35 cellular contexts compared by ENCODE assay signal in genomic region chr2:9342659-9343058, GRCh38.
"Had no signal": no experiment of that assay in that cellular context is flagged by ENCODE, and none has a peak within 500 bp of the region (broad histone marks: within the 10 kb centered on the region; RNA-seq: fewer than 3 reads in every experiment).

No MANE protein-coding gene starts in this region.

- H3K9me3 ChIP-seq: body of pancreas, breast epithelium had no signal

- H3K27ac ChIP-seq: brain microvascular endothelial cell, breast epithelium, WERI-Rb-1 had no signal

- H3K27me3 ChIP-seq: body of pancreas, brain microvascular endothelial cell, breast epithelium had no signal

- H3K4me1 ChIP-seq: breast epithelium had no signal

- H3K9me3 Mint-ChIP-seq: activated CD4-positive, alpha-beta memory T cell treated with anti-CD3 and anti-CD28 coated beads, Interleukin-2, amount 10 ng/mL, durations not matched to agents 7 days and 5 days; activated CD4-positive, alpha-beta T cell treated with anti-CD3 and anti-CD28 coated beads, Interleukin-2, amount 10 ng/mL, durations not matched to agents 7 days and 5 days; activated naive CD4-positive, alpha-beta T cell treated with anti-CD3 and anti-CD28 coated beads, Interleukin-2, amount 10 ng/mL, durations not matched to agents 7 days and 5 days; activated naive CD4-positive, alpha-beta T cell treated with anti-CD3 and anti-CD28 coated beads, Interleukin-2, amount 50 U/mL, for 24 hours; activated naive CD8-positive, alpha-beta T cell treated with anti-CD3 and anti-CD28 coated beads, Interleukin-2, amount 10 ng/mL, durations not matched to agents 7 days and 5 days; activated naive CD8-positive, alpha-beta T cell treated with anti-CD3 and anti-CD28 coated beads, Interleukin-2, amount 50 U/mL, for 24 hours; activated T-cell treated with anti-CD3 and anti-CD28 coated beads, Interleukin-2, amount 50 U/mL, for 24 hours; activated T-helper 2 cell treated with anti-CD3 and anti-CD28 coated beads, Interferon-gamma antibody, Interleukin-2, Interleukin-4, amounts not matched to agents 10 μg/mL and 5 μg/mL and 100 μg/mL, durations not matched to agents 14 hours and 24 hours and 36 hours; T-helper 1 cell treated with Interleukin-12 subunit alpha and Interleukin-12 subunit beta and Interleukin-4 antibody, amounts not matched to agents 30 μg/mL and 1 μg/mL, for 36 hours; T-helper 2 cell treated with Interferon-gamma antibody and Interleukin-4, amounts not matched to agents 5 μg/mL and 100 μg/mL, for 36 hours; WTC11 had no signal

- H3K4me3 ChIP-seq: body of pancreas, breast epithelium had no signal

- H3K27me3 Mint-ChIP-seq: activated CD4-positive, alpha-beta T cell treated with anti-CD3 and anti-CD28 coated beads for 36 hours; activated naive CD4-positive, alpha-beta T cell treated with anti-CD3 and anti-CD28 coated beads, Interleukin-2, amount 50 U/mL, for 24 hours; activated naive CD8-positive, alpha-beta T cell treated with anti-CD3 and anti-CD28 coated beads, Interleukin-2, amount 50 U/mL, for 24 hours had no signal

- DNase-seq: activated CD4-positive, alpha-beta memory T cell treated with anti-CD3 and anti-CD28 coated beads, Interleukin-2, amount 10 ng/mL, durations not matched to agents 7 days and 5 days; activated CD4-positive, alpha-beta T cell treated with anti-CD3 and anti-CD28 coated beads for 1 hour; activated CD4-positive, alpha-beta T cell treated with anti-CD3 and anti-CD28 coated beads for 36 hours; activated CD4-positive, alpha-beta T cell treated with anti-CD3 and anti-CD28 coated beads for 48 hours; activated CD4-positive, alpha-beta T cell treated with anti-CD3 and anti-CD28 coated beads, Interleukin-2, amount 10 ng/mL, durations not matched to agents 7 days and 5 days; activated CD4-positive, alpha-beta T cell treated with anti-CD3 and anti-CD28 coated beads, Interleukin-2, amount 50 U/mL, for 48 hours; activated CD4-positive, CD25-positive, alpha-beta regulatory T cell; activated CD8-positive, alpha-beta memory T cell treated with anti-CD3 and anti-CD28 coated beads for 24 hours; activated CD8-positive, alpha-beta memory T cell treated with anti-CD3 and anti-CD28 coated beads, Interleukin-2, amount 10 ng/mL, durations not matched to agents 7 days and 5 days; activated CD8-positive, alpha-beta memory T cell treated with anti-CD3 and anti-CD28 coated beads, Interleukin-2, amount 50 U/mL, for 48 hours; activated CD8-positive, alpha-beta T cell treated with anti-CD3 and anti-CD28 coated beads, Interleukin-2, amount 10 ng/mL, durations not matched to agents 7 days and 5 days; activated effector memory CD4-positive, alpha-beta T cell treated with Interleukin-2 at 50 U/mL for 16 hours; activated gamma-delta T cell; activated naive CD4-positive, alpha-beta T cell treated with anti-CD3 and anti-CD28 coated beads, Interleukin-2, amount 10 ng/mL, durations not matched to agents 7 days and 5 days; activated naive CD4-positive, alpha-beta T cell treated with Interleukin-2 at 50 U/mL for 16 hours; activated naive CD8-positive, alpha-beta T cell treated with anti-CD3 and anti-CD28 coated beads, Interleukin-2, amount 10 ng/mL, durations not matched to agents 7 days and 5 days; activated naive CD8-positive, alpha-beta T cell treated with anti-CD3 and anti-CD28 coated beads, Interleukin-2, amount 50 U/mL, for 24 hours; activated T-cell treated with anti-CD3 and anti-CD28 coated beads, Interleukin-2, amount 50 U/mL, for 24 hours; activated T-cell treated with anti-CD3 and anti-CD28 coated beads, Interleukin-2, amount 50 U/mL, for 48 hours; aorta; body of pancreas; brain microvascular endothelial cell; central memory CD4-positive, alpha-beta T cell; T-helper 1 cell; T-helper 2 cell; T-helper 9 cell; WERI-Rb-1 had no signal

- H3K4me3 Mint-ChIP-seq: activated CD4-positive, alpha-beta memory T cell treated with anti-CD3 and anti-CD28 coated beads, Interleukin-2, amount 10 ng/mL, durations not matched to agents 7 days and 5 days; activated CD4-positive, alpha-beta T cell treated with anti-CD3 and anti-CD28 coated beads for 36 hours; activated CD4-positive, alpha-beta T cell treated with anti-CD3 and anti-CD28 coated beads, Interleukin-2, amount 10 ng/mL, durations not matched to agents 7 days and 5 days; activated CD8-positive, alpha-beta memory T cell treated with anti-CD3 and anti-CD28 coated beads, Interleukin-2, amount 10 ng/mL, durations not matched to agents 7 days and 5 days; activated CD8-positive, alpha-beta T cell treated with anti-CD3 and anti-CD28 coated beads, Interleukin-2, amount 10 ng/mL, durations not matched to agents 7 days and 5 days; activated naive CD4-positive, alpha-beta T cell treated with anti-CD3 and anti-CD28 coated beads, Interleukin-2, amount 10 ng/mL, durations not matched to agents 7 days and 5 days; activated naive CD4-positive, alpha-beta T cell treated with anti-CD3 and anti-CD28 coated beads, Interleukin-2, amount 50 U/mL, for 24 hours; activated naive CD8-positive, alpha-beta T cell; activated naive CD8-positive, alpha-beta T cell treated with anti-CD3 and anti-CD28 coated beads, Interleukin-2, amount 10 ng/mL, durations not matched to agents 7 days and 5 days; activated naive CD8-positive, alpha-beta T cell treated with anti-CD3 and anti-CD28 coated beads, Interleukin-2, amount 50 U/mL, for 24 hours; activated T-cell treated with anti-CD3 and anti-CD28 coated beads, Interleukin-2, amount 50 U/mL, for 24 hours; T-helper 1 cell treated with Interleukin-12 subunit alpha and Interleukin-12 subunit beta and Interleukin-4 antibody, amounts not matched to agents 30 μg/mL and 1 μg/mL, for 36 hours; T-helper 2 cell treated with Interferon-gamma antibody and Interleukin-4, amounts not matched to agents 5 μg/mL and 100 μg/mL, for 36 hours; WTC11 had no signal

- ATAC-seq: activated CD4-positive, alpha-beta T cell treated with anti-CD3 and anti-CD28 coated beads for 36 hours; activated CD4-positive, CD25-positive, alpha-beta regulatory T cell treated with anti-CD3 and anti-CD28 coated beads, Interleukin-2, amount 50 U/mL, for 24 hours; activated CD8-positive, alpha-beta memory T cell treated with anti-CD3 and anti-CD28 coated beads, Interleukin-2, amount 10 ng/mL, durations not matched to agents 7 days and 5 days; activated CD8-positive, alpha-beta T cell treated with anti-CD3 and anti-CD28 coated beads, Interleukin-2, amount 10 ng/mL, durations not matched to agents 7 days and 5 days; activated naive CD8-positive, alpha-beta T cell treated with anti-CD3 and anti-CD28 coated beads, Interleukin-2, amount 50 U/mL, for 24 hours; body of pancreas; WTC11 had no signal

- H3K4me1 Mint-ChIP-seq: activated CD4-positive, alpha-beta memory T cell treated with anti-CD3 and anti-CD28 coated beads, Interleukin-2, amount 10 ng/mL, durations not matched to agents 7 days and 5 days; activated CD4-positive, alpha-beta T cell treated with anti-CD3 and anti-CD28 coated beads for 36 hours; activated CD4-positive, alpha-beta T cell treated with anti-CD3 and anti-CD28 coated beads, Interleukin-2, amount 10 ng/mL, durations not matched to agents 7 days and 5 days; activated CD8-positive, alpha-beta memory T cell treated with anti-CD3 and anti-CD28 coated beads, Interleukin-2, amount 10 ng/mL, durations not matched to agents 7 days and 5 days; activated naive CD4-positive, alpha-beta T cell treated with anti-CD3 and anti-CD28 coated beads, Interleukin-2, amount 10 ng/mL, durations not matched to agents 7 days and 5 days; activated naive CD4-positive, alpha-beta T cell treated with anti-CD3 and anti-CD28 coated beads, Interleukin-2, amount 50 U/mL, for 24 hours; activated naive CD8-positive, alpha-beta T cell treated with anti-CD3 and anti-CD28 coated beads, Interleukin-2, amount 10 ng/mL, durations not matched to agents 7 days and 5 days; activated naive CD8-positive, alpha-beta T cell treated with anti-CD3 and anti-CD28 coated beads, Interleukin-2, amount 50 U/mL, for 24 hours had no signal

- H3K36me3 ChIP-seq: breast epithelium had no signal

- H3K36me3 Mint-ChIP-seq: activated CD8-positive, alpha-beta memory T cell treated with anti-CD3 and anti-CD28 coated beads, Interleukin-2, amount 10 ng/mL, durations not matched to agents 7 days and 5 days; activated naive CD4-positive, alpha-beta T cell treated with anti-CD3 and anti-CD28 coated beads, Interleukin-2, amount 10 ng/mL, durations not matched to agents 7 days and 5 days; activated naive CD4-positive, alpha-beta T cell treated with anti-CD3 and anti-CD28 coated beads, Interleukin-2, amount 50 U/mL, for 24 hours; activated naive CD8-positive, alpha-beta T cell; activated naive CD8-positive, alpha-beta T cell treated with anti-CD3 and anti-CD28 coated beads, Interleukin-2, amount 10 ng/mL, durations not matched to agents 7 days and 5 days had no signal

- H3K27ac Mint-ChIP-seq: activated CD4-positive, alpha-beta memory T cell treated with anti-CD3 and anti-CD28 coated beads, Interleukin-2, amount 10 ng/mL, durations not matched to agents 7 days and 5 days; activated CD4-positive, alpha-beta T cell treated with anti-CD3 and anti-CD28 coated beads for 36 hours; activated CD4-positive, alpha-beta T cell treated with anti-CD3 and anti-CD28 coated beads, Interleukin-2, amount 10 ng/mL, durations not matched to agents 7 days and 5 days; activated CD8-positive, alpha-beta memory T cell treated with anti-CD3 and anti-CD28 coated beads, Interleukin-2, amount 10 ng/mL, durations not matched to agents 7 days and 5 days; activated CD8-positive, alpha-beta T cell treated with anti-CD3 and anti-CD28 coated beads, Interleukin-2, amount 10 ng/mL, durations not matched to agents 7 days and 5 days; activated naive CD4-positive, alpha-beta T cell treated with anti-CD3 and anti-CD28 coated beads, Interleukin-2, amount 10 ng/mL, durations not matched to agents 7 days and 5 days; activated naive CD4-positive, alpha-beta T cell treated with anti-CD3 and anti-CD28 coated beads, Interleukin-2, amount 50 U/mL, for 24 hours; activated naive CD8-positive, alpha-beta T cell; activated naive CD8-positive, alpha-beta T cell treated with anti-CD3 and anti-CD28 coated beads, Interleukin-2, amount 10 ng/mL, durations not matched to agents 7 days and 5 days; activated naive CD8-positive, alpha-beta T cell treated with anti-CD3 and anti-CD28 coated beads, Interleukin-2, amount 50 U/mL, for 24 hours; activated T-cell treated with anti-CD3 and anti-CD28 coated beads, Interleukin-2, amount 50 U/mL, for 24 hours; activated T-helper 2 cell treated with anti-CD3 and anti-CD28 coated beads, Interferon-gamma antibody, Interleukin-2, Interleukin-4, amounts not matched to agents 10 μg/mL and 5 μg/mL and 100 μg/mL, durations not matched to agents 14 hours and 24 hours and 36 hours; T-helper 1 cell treated with Interleukin-12 subunit alpha and Interleukin-12 subunit beta and Interleukin-4 antibody, amounts not matched to agents 30 μg/mL and 1 μg/mL, for 36 hours; T-helper 2 cell treated with Interferon-gamma antibody and Interleukin-4, amounts not matched to agents 5 μg/mL and 100 μg/mL, for 36 hours; WTC11 had no signal
